In the genomic region with DNA sequence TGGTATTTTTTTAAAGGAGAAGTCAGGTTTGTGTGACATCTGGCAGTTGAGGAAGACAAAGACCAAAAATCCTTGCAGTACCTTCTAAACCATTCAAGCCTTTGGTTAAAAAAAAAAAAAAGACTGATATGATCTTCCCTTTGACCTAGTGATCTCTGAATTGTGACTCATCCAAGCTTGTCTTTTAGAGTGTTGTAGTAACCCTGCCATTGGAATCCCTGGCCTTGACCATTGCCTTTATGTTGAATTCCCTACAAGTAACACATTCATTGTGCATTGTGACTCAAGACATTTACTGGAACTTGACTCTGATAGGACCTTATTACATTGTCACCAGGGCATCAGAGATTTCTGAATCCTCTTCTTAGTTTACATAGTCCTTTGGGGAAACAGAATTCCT, we compare ENCODE assay signal across 14 cellular contexts.
DNase-seq lines count a peak whose midpoint lies in the region; ATAC-seq lines count a peak whose summit lies in the region.
"Had no signal": no experiment of that assay in that cellular context is flagged by ENCODE, and none has a peak within 500 bp of the region (broad histone marks: within the 10 kb centered on the region; RNA-seq: fewer than 3 reads in every experiment).

No MANE protein-coding gene starts in this region.

- no peak for ATAC-seq in HG03342 (IDR thresholded peaks at IDR 0.05; ENCODE audit: unreplicated experiment)
- ATAC-seq: A549; CD8-positive, alpha-beta T cell had no signal

- DNase-seq in COLO829 (ENCODE audit: low spot score) (peak; percentile 45), HS-27A (ENCODE audit: low read depth) (peak; percentile 9), OCI-M1 (lab: John Stamatoyannopoulos, UW) (peak; percentile 21), islet precursor cell (peak; percentile 56), posterior vena cava (ENCODE audit: low spot score) (no peak), cardiac septum (ENCODE audit: low spot score) (no peak)
- no peak for DNase-seq in stimulated activated naive CD4-positive, alpha-beta T cell treated with Interleukin-2 at 50 U/mL for 16 hours (lab: John Stamatoyannopoulos, UW)
- DNase-seq: CD8-positive, alpha-beta T cell; DMS79; GOT3; H9; KG1 had no signal

- intact Hi-C loops in posterior vena cava (cut with DNase I): no loop called here
- intact Hi-C loops in cardiac septum (cut with DNase I): no loop called here

Comparison
In these comparisons a context has a peak if more than half of its experiments do, and no peak if none do; other contexts are left out.
1. DNase-seq: peak in COLO829 (single experiment), HS-27A (single experiment), OCI-M1 (single experiment) and islet precursor cell (single experiment); none in posterior vena cava (single experiment), cardiac septum (single experiment) and stimulated activated naive CD4-positive, alpha-beta T cell treated with Interleukin-2 at 50 U/mL for 16 hours (single experiment).